ENCODE assay signal across 1 cellular context in genomic region chr1:16905112-16905855, GRCh38.
A peak's percentile ranks its signal among the peaks of the same experiment; 100 is the strongest.
TF ChIP-seq lines count a peak whose summit lies in the region.

No MANE protein-coding gene starts in this region.

TF ChIP-seq in GM23338, 12 proteins besides CTCF, POLR2A, EP300 and RAD21 (continued from another document):
- TF ChIP-seq STAT1 (IDR thresholded peaks at IDR 0.05; ENCODE audit: unreplicated experiment) (no peak), NANOG (IDR thresholded peaks at IDR 0.05; ENCODE audit: borderline replicate concordance) (0 out of 2 replicates have a peak, but pooled peaks have one; percentile 11), EZH2phosphoT487 (IDR thresholded peaks at IDR 0.05; ENCODE audit: unreplicated experiment) (no peak), CREB1 (CRISPR knock-in tag; IDR thresholded peaks at IDR 0.05; ENCODE audit: low read depth) (peak; percentile 24; the same call in 1 of the 2 replicates), JUNB (IDR thresholded peaks at IDR 0.05; ENCODE audit: unreplicated experiment) (no peak), POLR2AphosphoS5 (IDR thresholded peaks at IDR 0.05; ENCODE audit: low read depth) (peak; percentile 100), ZNF114 (CRISPR knock-in tag; IDR thresholded peaks at IDR 0.05) (no peak)
- TF ChIP-seq, protein P1, sequence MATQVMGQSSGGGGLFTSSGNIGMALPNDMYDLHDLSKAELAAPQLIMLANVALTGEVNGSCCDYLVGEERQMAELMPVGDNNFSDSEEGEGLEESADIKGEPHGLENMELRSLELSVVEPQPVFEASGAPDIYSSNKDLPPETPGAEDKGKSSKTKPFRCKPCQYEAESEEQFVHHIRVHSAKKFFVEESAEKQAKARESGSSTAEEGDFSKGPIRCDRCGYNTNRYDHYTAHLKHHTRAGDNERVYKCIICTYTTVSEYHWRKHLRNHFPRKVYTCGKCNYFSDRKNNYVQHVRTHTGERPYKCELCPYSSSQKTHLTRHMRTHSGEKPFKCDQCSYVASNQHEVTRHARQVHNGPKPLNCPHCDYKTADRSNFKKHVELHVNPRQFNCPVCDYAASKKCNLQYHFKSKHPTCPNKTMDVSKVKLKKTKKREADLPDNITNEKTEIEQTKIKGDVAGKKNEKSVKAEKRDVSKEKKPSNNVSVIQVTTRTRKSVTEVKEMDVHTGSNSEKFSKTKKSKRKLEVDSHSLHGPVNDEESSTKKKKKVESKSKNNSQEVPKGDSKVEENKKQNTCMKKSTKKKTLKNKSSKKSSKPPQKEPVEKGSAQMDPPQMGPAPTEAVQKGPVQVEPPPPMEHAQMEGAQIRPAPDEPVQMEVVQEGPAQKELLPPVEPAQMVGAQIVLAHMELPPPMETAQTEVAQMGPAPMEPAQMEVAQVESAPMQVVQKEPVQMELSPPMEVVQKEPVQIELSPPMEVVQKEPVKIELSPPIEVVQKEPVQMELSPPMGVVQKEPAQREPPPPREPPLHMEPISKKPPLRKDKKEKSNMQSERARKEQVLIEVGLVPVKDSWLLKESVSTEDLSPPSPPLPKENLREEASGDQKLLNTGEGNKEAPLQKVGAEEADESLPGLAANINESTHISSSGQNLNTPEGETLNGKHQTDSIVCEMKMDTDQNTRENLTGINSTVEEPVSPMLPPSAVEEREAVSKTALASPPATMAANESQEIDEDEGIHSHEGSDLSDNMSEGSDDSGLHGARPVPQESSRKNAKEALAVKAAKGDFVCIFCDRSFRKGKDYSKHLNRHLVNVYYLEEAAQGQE (IDR thresholded peaks at IDR 0.05; ENCODE audit: unreplicated experiment): no peak
- TF ChIP-seq, protein P2, sequence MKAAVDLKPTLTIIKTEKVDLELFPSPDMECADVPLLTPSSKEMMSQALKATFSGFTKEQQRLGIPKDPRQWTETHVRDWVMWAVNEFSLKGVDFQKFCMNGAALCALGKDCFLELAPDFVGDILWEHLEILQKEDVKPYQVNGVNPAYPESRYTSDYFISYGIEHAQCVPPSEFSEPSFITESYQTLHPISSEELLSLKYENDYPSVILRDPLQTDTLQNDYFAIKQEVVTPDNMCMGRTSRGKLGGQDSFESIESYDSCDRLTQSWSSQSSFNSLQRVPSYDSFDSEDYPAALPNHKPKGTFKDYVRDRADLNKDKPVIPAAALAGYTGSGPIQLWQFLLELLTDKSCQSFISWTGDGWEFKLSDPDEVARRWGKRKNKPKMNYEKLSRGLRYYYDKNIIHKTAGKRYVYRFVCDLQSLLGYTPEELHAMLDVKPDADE (IDR thresholded peaks at IDR 0.05): peak; percentile 91
